1 cellular context compared by ENCODE assay signal in the genomic region with DNA sequence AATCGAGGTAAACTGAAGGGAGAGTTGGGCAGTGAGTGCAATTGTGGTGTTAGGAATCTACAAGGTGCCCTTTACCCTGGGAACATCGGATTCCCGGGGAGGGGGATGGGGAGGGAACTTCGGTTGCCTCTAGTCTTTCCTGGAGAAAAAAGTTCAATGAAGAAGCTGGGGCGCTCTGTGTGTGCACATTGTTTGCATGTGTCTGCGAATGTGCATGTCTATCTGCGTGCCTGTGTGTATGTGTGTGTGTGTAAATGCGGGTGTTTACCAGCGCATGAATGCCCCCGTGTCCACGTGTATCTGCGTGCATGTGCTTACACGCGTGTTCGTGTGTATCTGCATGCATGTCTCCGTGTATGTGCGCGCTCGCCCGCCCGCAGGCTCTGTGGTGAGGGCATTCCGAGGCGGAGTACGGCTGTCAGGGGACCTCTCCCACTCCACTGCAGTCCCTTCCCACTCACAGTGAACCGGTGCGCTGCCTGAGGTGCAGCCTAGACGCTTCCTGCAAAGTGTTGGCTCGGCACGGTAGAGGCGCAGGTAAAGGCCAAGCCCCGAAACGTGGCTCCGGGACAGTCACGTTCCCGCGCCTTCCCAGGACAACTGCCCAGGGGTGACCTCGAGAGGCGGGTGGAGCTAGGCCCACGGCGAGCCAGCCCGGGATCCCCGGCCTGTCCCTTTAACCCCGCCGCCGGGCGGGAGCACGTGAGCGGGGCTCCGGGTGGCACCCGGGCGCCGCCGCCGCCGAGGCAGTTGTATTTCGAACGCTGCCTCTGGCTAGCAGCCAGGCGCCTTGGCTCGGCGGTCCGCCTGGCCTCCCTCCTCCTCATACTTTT.
TF ChIP-seq lines count a peak whose summit lies in the region.

No MANE protein-coding gene starts in this region.

TF ChIP-seq in HepG2, 621 proteins besides CTCF, POLR2A, EP300 and RAD21 (continued from another document and continues in another):
- TF ChIP-seq ZNF318 (CRISPR knock-in tag; IDR thresholded peaks at IDR 0.05) (no peak), ZBTB1 (CRISPR knock-in tag; IDR thresholded peaks at IDR 0.05; ENCODE audit: borderline replicate concordance) (no peak), DMTF1 (CRISPR knock-in tag; IDR thresholded peaks at IDR 0.05) (no peak), ZNF432 (CRISPR knock-in tag; IDR thresholded peaks at IDR 0.05; ENCODE audit: borderline replicate concordance) (no peak), ZNF841 (CRISPR knock-in tag; IDR thresholded peaks at IDR 0.05; ENCODE audit: borderline replicate concordance) (peak; percentile 82; the same call in 1 of the 2 replicates), ZNF510 (CRISPR knock-in tag; IDR thresholded peaks at IDR 0.05; ENCODE audit: low read depth) (no peak), GZF1 (CRISPR knock-in tag; IDR thresholded peaks at IDR 0.05) (no peak; the same call in none of the 2 replicates), ZC3H13 (CRISPR knock-in tag; IDR thresholded peaks at IDR 0.05) (peak; percentile 56; the same call in 1 of the 2 replicates), ZNF724P (CRISPR knock-in tag; IDR thresholded peaks at IDR 0.05; ENCODE audit: borderline replicate concordance) (peak; percentile 88), ZSCAN12 (CRISPR knock-in tag; IDR thresholded peaks at IDR 0.05) (peak; percentile 93; the same call in 1 of the 2 replicates), PRDM15 (CRISPR knock-in tag; IDR thresholded peaks at IDR 0.05) (peak; percentile 60), SOX6 (IDR thresholded peaks at IDR 0.05) (no peak), SOX6 (CRISPR knock-in tag; IDR thresholded peaks at IDR 0.05) (peak; percentile 43; the same call in 1 of the 2 replicates), CHD4 (IDR thresholded peaks at IDR 0.05; ENCODE audit: borderline replicate concordance, low read length) (0 out of 2 replicates have a peak, but pooled peaks have one; percentile 31), SALL2 (CRISPR knock-in tag; IDR thresholded peaks at IDR 0.05) (peak; percentile 84), ZNF280D (CRISPR knock-in tag; IDR thresholded peaks at IDR 0.05) (peak; percentile 50; the same call in 1 of the 2 replicates), TERF1 (CRISPR knock-in tag; IDR thresholded peaks at IDR 0.05) (no peak), POLR2G (IDR thresholded peaks at IDR 0.05; ENCODE audit: low read depth, low read length) (peak; percentile 66), KDM2A (CRISPR knock-in tag; IDR thresholded peaks at IDR 0.05; ENCODE audit: borderline replicate concordance, low read depth) (peak; percentile 67), ZNF10 (CRISPR knock-in tag; IDR thresholded peaks at IDR 0.05; ENCODE audit: borderline replicate concordance, low read depth) (no peak), ZNF644 (CRISPR knock-in tag; IDR thresholded peaks at IDR 0.05; ENCODE audit: low read depth) (no peak), FOSL2 (CRISPR knock-in tag; IDR thresholded peaks at IDR 0.05) (peak; percentile 4; the same call in 1 of the 2 replicates)
- TF ChIP-seq, protein P1, sequence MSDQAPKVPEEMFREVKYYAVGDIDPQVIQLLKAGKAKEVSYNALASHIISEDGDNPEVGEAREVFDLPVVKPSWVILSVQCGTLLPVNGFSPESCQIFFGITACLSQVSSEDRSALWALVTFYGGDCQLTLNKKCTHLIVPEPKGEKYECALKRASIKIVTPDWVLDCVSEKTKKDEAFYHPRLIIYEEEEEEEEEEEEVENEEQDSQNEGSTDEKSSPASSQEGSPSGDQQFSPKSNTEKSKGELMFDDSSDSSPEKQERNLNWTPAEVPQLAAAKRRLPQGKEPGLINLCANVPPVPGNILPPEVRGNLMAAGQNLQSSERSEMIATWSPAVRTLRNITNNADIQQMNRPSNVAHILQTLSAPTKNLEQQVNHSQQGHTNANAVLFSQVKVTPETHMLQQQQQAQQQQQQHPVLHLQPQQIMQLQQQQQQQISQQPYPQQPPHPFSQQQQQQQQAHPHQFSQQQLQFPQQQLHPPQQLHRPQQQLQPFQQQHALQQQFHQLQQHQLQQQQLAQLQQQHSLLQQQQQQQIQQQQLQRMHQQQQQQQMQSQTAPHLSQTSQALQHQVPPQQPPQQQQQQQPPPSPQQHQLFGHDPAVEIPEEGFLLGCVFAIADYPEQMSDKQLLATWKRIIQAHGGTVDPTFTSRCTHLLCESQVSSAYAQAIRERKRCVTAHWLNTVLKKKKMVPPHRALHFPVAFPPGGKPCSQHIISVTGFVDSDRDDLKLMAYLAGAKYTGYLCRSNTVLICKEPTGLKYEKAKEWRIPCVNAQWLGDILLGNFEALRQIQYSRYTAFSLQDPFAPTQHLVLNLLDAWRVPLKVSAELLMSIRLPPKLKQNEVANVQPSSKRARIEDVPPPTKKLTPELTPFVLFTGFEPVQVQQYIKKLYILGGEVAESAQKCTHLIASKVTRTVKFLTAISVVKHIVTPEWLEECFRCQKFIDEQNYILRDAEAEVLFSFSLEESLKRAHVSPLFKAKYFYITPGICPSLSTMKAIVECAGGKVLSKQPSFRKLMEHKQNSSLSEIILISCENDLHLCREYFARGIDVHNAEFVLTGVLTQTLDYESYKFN (CRISPR knock-in tag; conservative IDR thresholded peaks at IDR 0.05), result 0 out of 2 replicates have a peak, but pooled peaks have one; percentile 23
- TF ChIP-seq, protein P2, sequence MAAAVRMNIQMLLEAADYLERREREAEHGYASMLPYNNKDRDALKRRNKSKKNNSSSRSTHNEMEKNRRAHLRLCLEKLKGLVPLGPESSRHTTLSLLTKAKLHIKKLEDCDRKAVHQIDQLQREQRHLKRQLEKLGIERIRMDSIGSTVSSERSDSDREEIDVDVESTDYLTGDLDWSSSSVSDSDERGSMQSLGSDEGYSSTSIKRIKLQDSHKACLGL (CRISPR knock-in tag; IDR thresholded peaks at IDR 0.05), result peak; percentile 49; the same call in 1 of the 2 replicates
